Comparison of ENCODE assay signal across 12 cellular contexts in the genomic region with DNA sequence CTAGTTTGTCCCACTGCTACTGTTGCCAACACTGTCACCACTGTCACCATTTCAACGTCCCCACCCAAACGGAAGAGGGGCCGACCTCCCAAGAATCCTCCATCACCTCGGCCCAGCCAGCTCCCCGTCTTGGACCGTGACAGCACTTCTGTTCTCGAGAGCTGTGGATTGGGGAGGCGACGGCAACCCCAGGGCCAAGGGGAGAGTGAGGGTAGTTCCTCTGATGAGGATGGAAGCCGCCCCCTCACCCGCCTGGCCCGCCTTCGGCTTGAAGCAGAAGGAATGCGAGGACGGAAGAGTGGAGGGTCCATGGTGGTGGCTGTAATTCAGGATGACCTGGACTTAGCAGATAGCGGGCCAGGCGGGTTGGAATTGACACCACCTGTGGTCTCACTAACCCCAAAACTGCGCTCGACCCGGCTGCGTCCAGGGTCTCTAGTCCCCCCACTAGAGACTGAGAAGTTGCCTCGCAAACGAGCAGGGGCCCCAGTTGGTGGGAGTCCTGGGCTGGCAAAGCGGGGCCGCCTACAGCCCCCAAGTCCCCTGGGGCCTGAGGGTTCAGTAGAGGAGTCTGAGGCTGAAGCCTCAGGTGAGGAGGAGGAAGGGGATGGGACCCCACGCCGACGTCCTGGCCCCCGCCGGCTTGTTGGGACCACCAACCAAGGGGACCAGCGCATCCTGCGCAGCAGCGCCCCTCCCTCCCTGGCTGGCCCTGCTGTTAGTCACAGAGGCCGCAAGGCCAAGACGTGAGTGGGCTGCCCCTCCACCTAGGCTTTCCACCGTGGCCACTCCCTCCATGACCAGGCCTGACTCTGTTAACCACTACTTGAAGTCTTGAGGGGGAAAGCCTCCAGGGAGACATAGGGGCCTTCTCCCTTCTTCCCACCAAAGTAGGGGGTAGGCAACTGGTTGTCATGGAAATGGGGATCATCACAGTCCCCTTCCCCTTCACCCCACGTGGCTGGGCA. TPM values are rescaled to one million over a fixed set of nuclear protein-coding genes. Genes with fewer than 3 reads are reported as not detected.
DNase-seq lines count a peak whose midpoint lies in the region; TF ChIP-seq lines count a peak whose summit lies in the region.
"Had no signal": no experiment of that assay in that cellular context is flagged by ENCODE, and none has a peak within 500 bp of the region (broad histone marks: within the 10 kb centered on the region; RNA-seq: fewer than 3 reads in every experiment).

No MANE protein-coding gene starts in this region.

- H3K36me3 ChIP-seq in PC-9 (ENCODE audit: low read depth) (peaks cover 28% of the 10 kb centered on the region), fibroblast of lung (ENCODE audit: control insufficient read depth, insufficient read depth, low read length) (peaks cover 38% of the 10 kb centered on the region), suprapubic skin (peaks cover 60% of the 10 kb centered on the region), SJCRH30 (peaks cover 67% of the 10 kb centered on the region)

- H3K4me1 ChIP-seq in PC-9 (replicated peaks; ENCODE audit: insufficient read depth) (peaks cover 33% of the 10 kb centered on the region), fibroblast of lung (ENCODE audit: control insufficient read depth, extremely low read depth, insufficient read depth, low read length) (peaks cover 22% of the 10 kb centered on the region), suprapubic skin (peaks cover 36% of the 10 kb centered on the region), SJCRH30 (peaks cover 8% of the 10 kb centered on the region)

- intact Hi-C loops in PC-9 (cut with micrococcal nuclease; ENCODE audit: unreplicated experiment) = no loop called here

- H4K20me1 ChIP-seq in PC-9 (ENCODE audit: insufficient read depth) (0 out of 2 replicates have a peak, but pooled peaks cover 25% of the 10 kb centered on the region), fibroblast of lung (ENCODE audit: control insufficient read depth, extremely low read depth, insufficient read depth, low read length) (no peaks in the 10 kb centered on the region)

- TF ChIP-seq CTCF in PC-9 (conservative IDR thresholded peaks at IDR 0.05) = no peak
- TF ChIP-seq CTCF in fibroblast of lung (conservative IDR thresholded peaks at IDR 0.05 in 1 of 2, IDR thresholded peaks at IDR 0.05 in 1 of 2; ENCODE audit: low read depth in 1 of 2, low read length in 2 of 2) = no peak
- TF ChIP-seq CTCF in suprapubic skin (IDR thresholded peaks at IDR 0.05) = no peak

- H3K4me3 ChIP-seq in PC-9 = peak overlapping the region; percentile 27; the same call in 1 of the 2 replicates
- no peak overlapping the region for H3K4me3 ChIP-seq in fibroblast of lung (replicated peaks in 1 of 4; ENCODE audit: control extremely low read depth in 1 of 4, insufficient read depth in 1 of 4, low read depth in 3 of 4, low read length in 4 of 4)
- H3K4me3 ChIP-seq in suprapubic skin = no peak overlapping the region
- no peak overlapping the region for H3K4me3 ChIP-seq in SJCRH30
- H3K4me3 ChIP-seq: MG63 had no signal

- no TSS peak for BruUV-seq in PC-9 (replicated peaks; lab: Mats Ljungman, UMichigan)

- H3K4me2 ChIP-seq in PC-9 = peak overlapping the region; percentile 99
- no peak overlapping the region for H3K4me2 ChIP-seq in fibroblast of lung (ENCODE audit: extremely low read depth, insufficient read depth, low read length)

- POLR2A ChIA-PET in PC-9 (lab: Charles Lee; ENCODE audit: unreplicated experiment) = interaction anchor here (0.6 to 0.8 kb wide), 4 partner anchors 9 to 130 kb away, joined by 3 to 4 read pairs (median 4); a partner anchor contains a TSS

- H3F3A ChIP-seq in PC-9 (ENCODE audit: insufficient read depth, low read depth) = peaks cover 77% of the 10 kb centered on the region

- H3K9me2 ChIP-seq in PC-9 (ENCODE audit: insufficient read depth) = no peaks in the 10 kb centered on the region

- no peak overlapping the region for H2AFZ ChIP-seq in PC-9
- H2AFZ ChIP-seq in fibroblast of lung (ENCODE audit: low read length) = no peak overlapping the region

- TF ChIP-seq EP300 in suprapubic skin (IDR thresholded peaks at IDR 0.05) = no peak

- H3K27me3 ChIP-seq in PC-9 (ENCODE audit: insufficient read depth, low read depth) (no peaks in the 10 kb centered on the region), fibroblast of lung (ENCODE audit: control insufficient read depth, insufficient read depth, low read length) (no peaks in the 10 kb centered on the region), suprapubic skin (no peaks in the 10 kb centered on the region), SJCRH30 (no peaks in the 10 kb centered on the region)
- H3K27me3 ChIP-seq: MG63 had no signal

- H3K27ac ChIP-seq in PC-9 (peak overlapping the region; percentile 96), fibroblast of lung (ENCODE audit: insufficient read depth, low read length) (peak overlapping the region; percentile 65), suprapubic skin (peak overlapping the region; percentile 93), SJCRH30 (no peak overlapping the region)

- CTCF ChIA-PET in PC-9 (lab: Charles Lee) = no interaction called here

- no peak overlapping the region for H3K9ac ChIP-seq in fibroblast of lung (ENCODE audit: insufficient read depth, low read length)

- TF ChIP-seq POLR2A in suprapubic skin (IDR thresholded peaks at IDR 0.05) = no peak

- peaks cover 26% of the 10 kb centered on the region for H3K79me2 ChIP-seq in PC-9 (ENCODE audit: low read depth)
- no peaks in the 10 kb centered on the region for H3K79me2 ChIP-seq in fibroblast of lung (ENCODE audit: control insufficient read depth, insufficient read depth, low read length)

- H3K9me3 ChIP-seq in PC-9 (ENCODE audit: insufficient read depth, low read depth) = no peaks in the 10 kb centered on the region
- no peaks in the 10 kb centered on the region for H3K9me3 ChIP-seq in fibroblast of lung (ENCODE audit: control insufficient read depth, insufficient read depth, low read depth, low read length)
- H3K9me3 ChIP-seq in suprapubic skin = no peaks in the 10 kb centered on the region
- H3K9me3 ChIP-seq in SJCRH30 (replicated peaks) = no peaks in the 10 kb centered on the region
- H3K9me3 ChIP-seq: MG63 had no signal

- WGBS in suprapubic skin = 86% methylated on average over 28 of the region's 37 CpGs

- DNase-seq in PC-9 (no peak), fibroblast of lung (ENCODE audit: low read depth in 2 of 2) (no peak), suprapubic skin (ENCODE audit: low spot score in 2 of 2) (no peak), SJCRH30 (no peak), RPMI8226 (no peak), DMS 273 treated with DMSO at 0.1 percent for 48 hours (lab: John Stamatoyannopoulos, UW) (no peak)
- DNase-seq: activated CD8-positive, alpha-beta memory T cell treated with anti-CD3 and anti-CD28 coated beads, Interleukin-2, amount 10 ng/mL, durations not matched to agents 7 days and 5 days; CD4-positive, alpha-beta memory T cell; dermis blood vessel endothelial cell; foreskin melanocyte; left cardiac atrium; MG63 had no signal

RNA-seq across cellular contexts. Expression of a gene that starts 9.0 kb away (rescaled TPM):
- total RNA-seq in PC-9 (2021) (66.1 and 67.3 TPM in 2 replicates), fibroblast of lung (11.8 and 15.4 TPM in 2 replicates), suprapubic skin (10 to 100 TPM; 24.8 to 54.9 (median 36.1) TPM)
- polyA plus RNA-seq in fibroblast of lung = 19.4 and 23.8 TPM in 2 replicates
- 19.2 and 24.2 TPM in 2 replicates for polyA plus RNA-seq in fibroblast of lung (2012)
- polyA minus RNA-seq in fibroblast of lung (ENCODE audit: low replicate concordance) = 31.4 and 31.6 TPM in 2 replicates
- total RNA-seq in SJCRH30 (2014; rRNA removed; shearing (Covaris generic)) = 26.3 and 26.4 TPM in 2 replicates

RNA-seq across cellular contexts. Expression of a gene that starts 22.6 kb away (rescaled TPM):
- 17.9 and 19.9 TPM in 2 replicates for total RNA-seq in PC-9 (2021)
- 0.77 and 1.3 TPM in 2 replicates for total RNA-seq in fibroblast of lung
- 1.5 and 2.0 TPM in 2 replicates for polyA plus RNA-seq in fibroblast of lung
- polyA plus RNA-seq in fibroblast of lung (2012) = 2.4 and 3.7 TPM in 2 replicates
- polyA minus RNA-seq in fibroblast of lung (ENCODE audit: low replicate concordance) = 0.39 and 4.0 TPM in 2 replicates
- 1 to 10 TPM; 3.8 to 6.7 (median 5.0) TPM for total RNA-seq in suprapubic skin
- 4.1 and 4.2 TPM in 2 replicates for total RNA-seq in SJCRH30 (2014; rRNA removed; shearing (Covaris generic))

RNA-seq across cellular contexts. Expression of a gene that starts 22.9 kb away (rescaled TPM):
- total RNA-seq in PC-9 (2021) (149 and 178 TPM in 2 replicates), fibroblast of lung (56.8 TPM in 2 replicates), suprapubic skin (10 to 100 TPM; 65.6 to 89.7 (median 76.5) TPM)
- polyA plus RNA-seq in fibroblast of lung = 42.0 and 68.2 TPM in 2 replicates
- polyA plus RNA-seq in fibroblast of lung (2012) = 49.9 and 73.9 TPM in 2 replicates
- 107 and 130 TPM in 2 replicates for polyA minus RNA-seq in fibroblast of lung (ENCODE audit: low replicate concordance)
- total RNA-seq in SJCRH30 (2014; rRNA removed; shearing (Covaris generic)) = 120 and 124 TPM in 2 replicates

RNA-seq across cellular contexts. Expression of a gene that starts 40.3 kb away (rescaled TPM):
- total RNA-seq in PC-9 (2021) (92.0 and 116 TPM in 2 replicates), fibroblast of lung (11.3 and 14.2 TPM in 2 replicates), suprapubic skin (10 to 100 TPM; 42.9 to 50.0 (median 44.6) TPM)
- polyA plus RNA-seq in fibroblast of lung = 3.5 and 6.4 TPM in 2 replicates
- 12.1 and 17.8 TPM in 2 replicates for polyA plus RNA-seq in fibroblast of lung (2012)
- polyA minus RNA-seq in fibroblast of lung (ENCODE audit: low replicate concordance) = 98.0 and 100 TPM in 2 replicates
- total RNA-seq in SJCRH30 (2014; rRNA removed; shearing (Covaris generic)) = 19.3 and 22.0 TPM in 2 replicates

RNA-seq across cellular contexts. Expression of a gene that starts 47.7 kb away (rescaled TPM):
- total RNA-seq in PC-9 (2021) = 21.7 and 25.6 TPM in 2 replicates
- total RNA-seq in fibroblast of lung = 6.4 and 7.3 TPM in 2 replicates
- polyA plus RNA-seq in fibroblast of lung = 5.8 and 6.2 TPM in 2 replicates
- polyA plus RNA-seq in fibroblast of lung (2012) = 13.5 and 14.3 TPM in 2 replicates
- polyA minus RNA-seq in fibroblast of lung (ENCODE audit: low replicate concordance) = 12.2 and 15.9 TPM in 2 replicates
- 10 to 100 TPM; 11.5 to 22.9 (median 16.1) TPM for total RNA-seq in suprapubic skin
- total RNA-seq in SJCRH30 (2014; rRNA removed; shearing (Covaris generic)) = 28.6 and 29.8 TPM in 2 replicates
